In the genomic region with DNA sequence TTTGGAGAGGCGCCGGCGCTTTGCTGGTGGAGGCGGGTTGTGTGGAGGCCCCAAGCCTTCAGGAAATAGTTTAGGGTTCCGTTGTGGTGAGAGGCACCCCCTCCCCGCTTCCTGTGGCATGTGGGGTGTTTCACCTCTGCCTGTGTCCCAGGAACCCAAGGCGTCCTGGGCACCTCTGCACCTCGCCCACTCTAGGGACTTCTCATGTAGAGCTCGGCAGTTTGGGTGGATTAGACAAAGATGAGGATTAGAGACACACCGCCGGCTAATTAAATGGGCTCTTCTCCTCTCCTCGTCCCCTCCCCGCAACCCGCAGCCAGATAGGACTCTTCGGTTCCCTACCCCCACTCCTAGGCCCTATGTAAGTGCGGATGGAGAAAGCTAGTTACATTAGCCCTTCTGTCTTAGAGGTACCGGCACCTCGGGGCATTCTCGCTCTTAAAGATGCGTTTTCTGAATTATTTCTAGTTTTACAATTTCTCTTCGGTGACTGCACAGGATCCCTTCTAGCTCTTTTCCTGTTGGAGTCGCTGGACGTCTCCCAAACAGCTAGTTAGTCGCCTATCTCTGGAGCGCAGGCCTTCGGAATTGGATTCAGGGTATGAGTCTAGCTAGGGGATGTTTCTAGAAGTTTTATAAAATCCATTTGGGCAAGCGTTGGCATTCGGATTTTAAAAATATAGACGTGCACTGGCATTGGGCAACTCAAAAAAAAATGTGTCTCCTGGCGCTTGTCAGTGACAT, we compare ENCODE assay signal across 37 cellular contexts. TPM values are rescaled to one million over a fixed set of nuclear protein-coding genes. Genes with fewer than 3 reads are reported as not detected.
A peak's percentile ranks its signal among the peaks of the same experiment; 100 is the strongest.
DNase-seq lines count a peak whose midpoint lies in the region; ATAC-seq and TF ChIP-seq lines count a peak whose summit lies in the region.
"Had no signal": no experiment of that assay in that cellular context is flagged by ENCODE, and none has a peak within 500 bp of the region (broad histone marks: within the 10 kb centered on the region; RNA-seq: fewer than 3 reads in every experiment).

No MANE protein-coding gene starts in this region.

- peaks cover 14% of the 10 kb centered on the region for H3K4me1 Mint-ChIP-seq in activated CD8-positive, alpha-beta T cell treated with anti-CD3 and anti-CD28 coated beads, Interleukin-2, amount 10 ng/mL, durations not matched to agents 7 days and 5 days (ENCODE audit: low read depth)
- H3K4me1 Mint-ChIP-seq in activated CD8-positive, alpha-beta T cell treated with anti-CD3 and anti-CD28 coated beads for 36 hours (ENCODE audit: low read depth): no peaks in the 10 kb centered on the region
- no peaks in the 10 kb centered on the region for H3K4me1 Mint-ChIP-seq in activated T-helper 1 cell treated with anti-CD3 and anti-CD28 coated beads, Interleukin-12 subunit alpha, Interleukin-12 subunit beta, Interleukin-2, Interleukin-4 antibody, amounts not matched to agents 30 ng/mL and 10 ng/mL and 1 ng/mL, durations not matched to agents 14 hours and 24 hours and 36 hours (ENCODE audit: low read depth)
- H3K4me1 Mint-ChIP-seq: activated T-helper 17 cell treated with anti-CD3 and anti-CD28 coated beads, Interleukin-2, amount 50 U/mL, for 72 hours; central memory CD8-positive, alpha-beta T cell had no signal

- no peak for TF ChIP-seq CTCF in activated CD8-positive, alpha-beta T cell treated with anti-CD3 and anti-CD28 coated beads for 36 hours (IDR thresholded peaks at IDR 0.05)
- TF ChIP-seq CTCF in testis (IDR thresholded peaks at IDR 0.05): no peak
- TF ChIP-seq CTCF in thyroid gland (IDR thresholded peaks at IDR 0.05): no peak

- H3K27ac Mint-ChIP-seq in activated CD8-positive, alpha-beta T cell treated with anti-CD3 and anti-CD28 coated beads, Interleukin-2, amount 10 ng/mL, durations not matched to agents 7 days and 5 days: no peak overlapping the region
- H3K27ac Mint-ChIP-seq in activated CD8-positive, alpha-beta T cell treated with anti-CD3 and anti-CD28 coated beads for 36 hours: no peak overlapping the region
- H3K27ac Mint-ChIP-seq in activated T-helper 1 cell treated with anti-CD3 and anti-CD28 coated beads, Interleukin-12 subunit alpha, Interleukin-12 subunit beta, Interleukin-2, Interleukin-4 antibody, amounts not matched to agents 30 ng/mL and 10 ng/mL and 1 ng/mL, durations not matched to agents 14 hours and 24 hours and 36 hours: peak overlapping the region; percentile 7
- H3K27ac Mint-ChIP-seq: activated naive CD4-positive, alpha-beta T cell treated with anti-CD3 and anti-CD28 coated beads, Interleukin-2, amount 10 ng/mL, durations not matched to agents 7 days and 5 days; activated T-helper 17 cell treated with anti-CD3 and anti-CD28 coated beads, Interleukin-2, amount 50 U/mL, for 72 hours; CD4-positive, alpha-beta T cell; HFFc6 had no signal

- no peaks in the 10 kb centered on the region for H3K36me3 ChIP-seq in iPS-15b (ENCODE audit: control insufficient read depth, insufficient read depth, low read length)
- H3K36me3 ChIP-seq in testis (ENCODE audit: low read depth, missing control alignments): no peaks in the 10 kb centered on the region
- H3K36me3 ChIP-seq in thyroid gland: no peaks in the 10 kb centered on the region
- H3K36me3 ChIP-seq: adrenal gland, left ventricle myocardium inferior, right lobe of liver, transverse colon had no signal

- POLR2A ChIA-PET in activated CD8-positive, alpha-beta T cell treated with anti-CD3 and anti-CD28 coated beads, Interleukin-2, amount 10 ng/mL, durations not matched to agents 7 days and 5 days (lab: Charles Lee): no interaction called here
- POLR2A ChIA-PET in activated CD8-positive, alpha-beta T cell treated with anti-CD3 and anti-CD28 coated beads for 36 hours (lab: Charles Lee): no interaction called here

- H3K4me3 ChIP-seq in iPS-15b (ENCODE audit: low read depth, low read length): peak overlapping the region; percentile 68
- H3K4me3 ChIP-seq in testis: peak overlapping the region; percentile 3 to 15
- H3K4me3 ChIP-seq in thyroid gland (replicated peaks in 1 of 3): no peak overlapping the region
- H3K4me3 ChIP-seq: adrenal gland, K562, PC-9, right lobe of liver, transverse colon had no signal

- TF ChIP-seq POLR2A in testis (IDR thresholded peaks at IDR 0.05): no peak
- TF ChIP-seq POLR2A in thyroid gland (IDR thresholded peaks at IDR 0.05): no peak

- H3K4me3 Mint-ChIP-seq in activated CD8-positive, alpha-beta T cell treated with anti-CD3 and anti-CD28 coated beads, Interleukin-2, amount 10 ng/mL, durations not matched to agents 7 days and 5 days: no peak overlapping the region
- no peak overlapping the region for H3K4me3 Mint-ChIP-seq in activated CD8-positive, alpha-beta T cell treated with anti-CD3 and anti-CD28 coated beads for 36 hours
- no peak overlapping the region for H3K4me3 Mint-ChIP-seq in activated T-helper 1 cell treated with anti-CD3 and anti-CD28 coated beads, Interleukin-12 subunit alpha, Interleukin-12 subunit beta, Interleukin-2, Interleukin-4 antibody, amounts not matched to agents 30 ng/mL and 10 ng/mL and 1 ng/mL, durations not matched to agents 14 hours and 24 hours and 36 hours
- H3K4me3 Mint-ChIP-seq: activated naive CD4-positive, alpha-beta T cell treated with anti-CD3 and anti-CD28 coated beads, Interleukin-2, amount 10 ng/mL, durations not matched to agents 7 days and 5 days; activated T-helper 17 cell treated with anti-CD3 and anti-CD28 coated beads, Interleukin-2, amount 50 U/mL, for 72 hours; CD4-positive, alpha-beta T cell; central memory CD8-positive, alpha-beta T cell; HFFc6; neural crest cell had no signal

- H3K9me3 ChIP-seq in iPS-15b (ENCODE audit: control insufficient read depth, insufficient read depth, low read length) (no peaks in the 10 kb centered on the region), testis (no peaks in the 10 kb centered on the region), thyroid gland (no peaks in the 10 kb centered on the region)
- H3K9me3 ChIP-seq: adrenal gland, left ventricle myocardium inferior, right lobe of liver, SK-N-SH, transverse colon had no signal

- H3K36me3 Mint-ChIP-seq in activated CD8-positive, alpha-beta T cell treated with anti-CD3 and anti-CD28 coated beads, Interleukin-2, amount 10 ng/mL, durations not matched to agents 7 days and 5 days (ENCODE audit: low read depth): no peaks in the 10 kb centered on the region
- no peaks in the 10 kb centered on the region for H3K36me3 Mint-ChIP-seq in activated CD8-positive, alpha-beta T cell treated with anti-CD3 and anti-CD28 coated beads for 36 hours (ENCODE audit: low read depth)
- H3K36me3 Mint-ChIP-seq in activated T-helper 1 cell treated with anti-CD3 and anti-CD28 coated beads, Interleukin-12 subunit alpha, Interleukin-12 subunit beta, Interleukin-2, Interleukin-4 antibody, amounts not matched to agents 30 ng/mL and 10 ng/mL and 1 ng/mL, durations not matched to agents 14 hours and 24 hours and 36 hours (ENCODE audit: low read depth): no peaks in the 10 kb centered on the region
- H3K36me3 Mint-ChIP-seq: activated naive CD4-positive, alpha-beta T cell treated with anti-CD3 and anti-CD28 coated beads, Interleukin-2, amount 10 ng/mL, durations not matched to agents 7 days and 5 days had no signal

- intact Hi-C loops in activated CD8-positive, alpha-beta T cell treated with anti-CD3 and anti-CD28 coated beads for 36 hours (cut with micrococcal nuclease): no loop called here
- intact Hi-C loops in activated T-helper 1 cell treated with anti-CD3 and anti-CD28 coated beads, Interleukin-12 subunit alpha, Interleukin-12 subunit beta, Interleukin-2, Interleukin-4 antibody, amounts not matched to agents 30 ng/mL and 10 ng/mL and 1 ng/mL, durations not matched to agents 14 hours and 24 hours and 36 hours (cut with micrococcal nuclease): loop anchor here (2.0 to 10.0 kb wide), 3 partner anchors 25 to 858 kb away; no protein-coding TSS in a partner anchor
- intact Hi-C loops in testis (cut with DNase I; ENCODE audit: low total_unique reads) (no loop called here), Right ventricle myocardium inferior (cut with DNase I) (no loop called here), thyroid gland (cut with DNase I) (no loop called here)

- peaks cover 83% of the 10 kb centered on the region for H3K27me3 Mint-ChIP-seq in activated CD8-positive, alpha-beta T cell treated with anti-CD3 and anti-CD28 coated beads, Interleukin-2, amount 10 ng/mL, durations not matched to agents 7 days and 5 days (ENCODE audit: low read depth)
- H3K27me3 Mint-ChIP-seq in activated CD8-positive, alpha-beta T cell treated with anti-CD3 and anti-CD28 coated beads for 36 hours: peaks cover 74% of the 10 kb centered on the region
- H3K27me3 Mint-ChIP-seq in activated T-helper 1 cell treated with anti-CD3 and anti-CD28 coated beads, Interleukin-12 subunit alpha, Interleukin-12 subunit beta, Interleukin-2, Interleukin-4 antibody, amounts not matched to agents 30 ng/mL and 10 ng/mL and 1 ng/mL, durations not matched to agents 14 hours and 24 hours and 36 hours (ENCODE audit: insufficient read depth): peaks cover 80% of the 10 kb centered on the region

- H3K27ac ChIP-seq in testis (no peak overlapping the region), thyroid gland (no peak overlapping the region)
- H3K27ac ChIP-seq: adrenal gland, left ventricle myocardium inferior, PC-9, right lobe of liver, transverse colon had no signal

- H3K9me3 Mint-ChIP-seq in activated CD8-positive, alpha-beta T cell treated with anti-CD3 and anti-CD28 coated beads, Interleukin-2, amount 10 ng/mL, durations not matched to agents 7 days and 5 days (ENCODE audit: insufficient read depth): no peaks in the 10 kb centered on the region
- H3K9me3 Mint-ChIP-seq in activated CD8-positive, alpha-beta T cell treated with anti-CD3 and anti-CD28 coated beads for 36 hours: no peaks in the 10 kb centered on the region
- no peaks in the 10 kb centered on the region for H3K9me3 Mint-ChIP-seq in activated T-helper 1 cell treated with anti-CD3 and anti-CD28 coated beads, Interleukin-12 subunit alpha, Interleukin-12 subunit beta, Interleukin-2, Interleukin-4 antibody, amounts not matched to agents 30 ng/mL and 10 ng/mL and 1 ng/mL, durations not matched to agents 14 hours and 24 hours and 36 hours
- H3K9me3 Mint-ChIP-seq: activated naive CD4-positive, alpha-beta T cell treated with anti-CD3 and anti-CD28 coated beads, Interleukin-2, amount 10 ng/mL, durations not matched to agents 7 days and 5 days; activated T-helper 17 cell treated with anti-CD3 and anti-CD28 coated beads, Interleukin-2, amount 50 U/mL, for 72 hours; CD4-positive, alpha-beta T cell; central memory CD8-positive, alpha-beta T cell; HFFc6; neural crest cell had no signal

- 1% methylated on average over 26 to 30 of the region's 30 CpGs for WGBS in testis, 2 donors
- 3 to 6% methylated on average over 27 to 28 of the region's 30 CpGs for WGBS in thyroid gland, 2 donors

- DNase-seq in activated CD8-positive, alpha-beta T cell treated with anti-CD3 and anti-CD28 coated beads, Interleukin-2, amount 10 ng/mL, durations not matched to agents 7 days and 5 days: peak; percentile 23
- no peak for DNase-seq in activated CD8-positive, alpha-beta T cell treated with anti-CD3 and anti-CD28 coated beads for 36 hours
- DNase-seq in activated T-helper 1 cell treated with anti-CD3 and anti-CD28 coated beads, Interleukin-12 subunit alpha, Interleukin-12 subunit beta, Interleukin-2, Interleukin-4 antibody, amounts not matched to agents 30 ng/mL and 10 ng/mL and 1 ng/mL, durations not matched to agents 14 hours and 24 hours and 36 hours (ENCODE audit: low spot score): no peak
- DNase-seq in testis: no peak
- DNase-seq in Right ventricle myocardium inferior (ENCODE audit: missing footprints): no peak
- DNase-seq in thyroid gland: no peak
- DNase-seq in HT-29 (ENCODE audit: low spot score): no peak
- DNase-seq: activated CD4-positive, alpha-beta T cell treated with anti-CD3 and anti-CD28 coated beads, Interleukin-2, amount 50 U/mL, for 48 hours; activated CD8-positive, alpha-beta memory T cell treated with anti-CD3 and anti-CD28 coated beads, Interleukin-2, amount 50 U/mL, for 4 hours; activated naive CD4-positive, alpha-beta T cell treated with anti-CD3 and anti-CD28 coated beads, Interleukin-2, amount 10 ng/mL, durations not matched to agents 7 days and 5 days; adrenal gland; CD4-positive, alpha-beta T cell; dermis blood vessel endothelial cell; HFFc6; hypothalamus; left ventricle myocardium inferior; NCI-H1092 treated with DMSO at 0.1 percent for 48 hours; NCI-H2029; NCI-H510A treated with DMSO at 0.1 percent for 48 hours; NK-92 treated with Interleukin-12 subunit alpha and Interleukin-12 subunit beta, amount 100 ng/mL, for 24 hours; PC-9; posterior cingulate gyrus; right lobe of liver; SK-N-SH; stimulated activated CD4-positive, alpha-beta T cell treated with anti-CD3 and anti-CD28 coated beads, Interleukin-12 subunit alpha, Interleukin-12 subunit beta, amount 100 ng/mL, for 4 hours; stimulated activated CD4-positive, alpha-beta T cell treated with anti-CD3 and anti-CD28 coated beads, Interleukin-2, amount 100 ng/mL, for 48 hours; transverse colon had no signal

- ATAC-seq in activated CD8-positive, alpha-beta T cell treated with anti-CD3 and anti-CD28 coated beads, Interleukin-2, amount 10 ng/mL, durations not matched to agents 7 days and 5 days: no peak
- no peak for ATAC-seq in activated CD8-positive, alpha-beta T cell treated with anti-CD3 and anti-CD28 coated beads for 36 hours
- ATAC-seq in Right ventricle myocardium inferior: no peak
- ATAC-seq: activated T-helper 17 cell treated with anti-CD3 and anti-CD28 coated beads, Interleukin-2, amount 50 U/mL, for 72 hours; K562 had no signal

- H3K27me3 ChIP-seq in iPS-15b (ENCODE audit: control insufficient read depth, insufficient read depth, low read length): peaks cover 100% of the 10 kb centered on the region
- H3K27me3 ChIP-seq in testis: no peaks in the 10 kb centered on the region
- H3K27me3 ChIP-seq in thyroid gland: peaks cover 22% of the 10 kb centered on the region

- CTCF ChIA-PET in activated CD8-positive, alpha-beta T cell treated with anti-CD3 and anti-CD28 coated beads, Interleukin-2, amount 10 ng/mL, durations not matched to agents 7 days and 5 days (lab: Charles Lee): no interaction called here
- CTCF ChIA-PET in activated CD8-positive, alpha-beta T cell treated with anti-CD3 and anti-CD28 coated beads for 36 hours (lab: Charles Lee): no interaction called here

- no peak overlapping the region for H3K9ac ChIP-seq in iPS-15b (ENCODE audit: low read depth, low read length)
- H3K9ac ChIP-seq: SK-N-SH had no signal

- H3K4me1 ChIP-seq in iPS-15b (ENCODE audit: control insufficient read depth, insufficient read depth, low read length): peaks cover 3% of the 10 kb centered on the region
- H3K4me1 ChIP-seq in testis: no peaks in the 10 kb centered on the region
- peaks cover 0 to under 1% of the 10 kb centered on the region in 2 donors for H3K4me1 ChIP-seq in thyroid gland

RNA-seq across cellular contexts. Expression of a gene that starts 7.8 kb away (rescaled TPM):
- not detected for total RNA-seq in activated CD8-positive, alpha-beta T cell treated with anti-CD3 and anti-CD28 coated beads, Interleukin-2, amount 10 ng/mL, durations not matched to agents 7 days and 5 days
- total RNA-seq in activated CD8-positive, alpha-beta T cell treated with anti-CD3 and anti-CD28 coated beads for 36 hours: not detected
- total RNA-seq in activated T-helper 1 cell treated with anti-CD3 and anti-CD28 coated beads, Interleukin-12 subunit alpha, Interleukin-12 subunit beta, Interleukin-2, Interleukin-4 antibody, amounts not matched to agents 30 ng/mL and 10 ng/mL and 1 ng/mL, durations not matched to agents 14 hours and 24 hours and 36 hours: not detected in 2 replicates
- 1 to 10 TPM; 5.0 to 5.1 TPM for total RNA-seq in testis
- polyA plus RNA-seq in testis (ENCODE audit: insufficient read depth, low read depth, low replicate concordance): 4.9 TPM
- not detected for total RNA-seq in Right ventricle myocardium inferior
- not detected for total RNA-seq in thyroid gland
- total RNA-seq in HT-29 (2014; rRNA removed; shearing (Covaris generic)): not detected in 2 replicates
- total RNA-seq: A673; activated T-helper 17 cell treated with anti-CD3 and anti-CD28 coated beads, Interleukin-2, amount 50 U/mL, for 72 hours; adrenal gland; CD4-positive, alpha-beta T cell; Daoy; dermis blood vessel endothelial cell; HFFc6; K562; left ventricle myocardium inferior; M059J; PC-9; right lobe of liver; T-helper 1 cell treated with Interleukin-12 subunit alpha and Interleukin-12 subunit beta and Interleukin-4 antibody, amounts not matched to agents 30 ng/mL and 1 ng/mL, for 36 hours; transverse colon had no signal
- polyA plus RNA-seq: adrenal gland, K562, keratinocyte, SK-N-SH had no signal

Comparison
In these comparisons a context has a peak if more than half of its experiments do, and no peak if none do; other contexts are left out.
1. H3K4me3 ChIP-seq: peak in iPS-15b (single experiment) and testis (2 of 2); none in thyroid gland (0 of 3).